25 cellular contexts compared by ENCODE assay signal in genomic region chr4:64079316-64079715, GRCh38.
"Had no signal": no experiment of that assay in that cellular context is flagged by ENCODE, and none has a peak within 500 bp of the region (broad histone marks: within the 10 kb centered on the region; RNA-seq: fewer than 3 reads in every experiment).

No MANE protein-coding gene starts in this region.

- H3K4me3 ChIP-seq: body of pancreas, gastrocnemius medialis, left ventricle myocardium inferior, tibial nerve, uterus had no signal

- DNase-seq: activated CD4-positive, alpha-beta T cell treated with anti-CD3 and anti-CD28 coated beads for 48 hours; activated CD4-positive, CD25-positive, alpha-beta regulatory T cell; activated CD8-positive, alpha-beta T cell treated with anti-CD3 and anti-CD28 coated beads for 36 hours; activated naive CD4-positive, alpha-beta T cell treated with Interleukin-2 at 50 U/mL for 16 hours; activated naive CD8-positive, alpha-beta T cell treated with anti-CD3 and anti-CD28 coated beads, Interleukin-2, amount 10 ng/mL, durations not matched to agents 7 days and 5 days; activated T-cell treated with anti-CD3 and anti-CD28 coated beads, Interleukin-2, amount 50 U/mL, for 24 hours; amygdala; body of pancreas; central memory CD4-positive, alpha-beta T cell; endodermal cell; erythroblast; gastrocnemius medialis; head of caudate nucleus; left ventricle myocardium inferior; occipital lobe; posterior cingulate gyrus; retina; stimulated activated CD4-positive, alpha-beta T cell treated with anti-CD3 and anti-CD28 coated beads, Interleukin-2, amount 100 ng/mL, for 24 hours; stimulated activated naive CD8-positive, alpha-beta T cell treated with anti-CD3 and anti-CD28 coated beads, Interleukin-15, Interleukin-2, amounts not matched to agents 100 U/mL and 50 U/mL, for 24 hours; substantia nigra; T-helper 9 cell; uterus had no signal

- H3K9me3 ChIP-seq: body of pancreas, gastrocnemius medialis, tibial nerve, uterus had no signal

- H3K27ac ChIP-seq: body of pancreas, gastrocnemius medialis, left ventricle myocardium inferior, tibial nerve, uterus had no signal

- H3K4me1 ChIP-seq: body of pancreas, gastrocnemius medialis, left ventricle myocardium inferior, tibial nerve, uterus had no signal

- H3K27me3 ChIP-seq: body of pancreas, gastrocnemius medialis, tibial nerve, uterus had no signal

- H3K36me3 ChIP-seq: gastrocnemius medialis, left ventricle myocardium inferior, tibial nerve, uterus had no signal

- FAIRE-seq: colon, keratinocyte had no signal
